In genomic region chr22:50613291-50613981, GRCh38 we compare ENCODE assay signal across 14 cellular contexts. TPM values are rescaled to one million over a fixed set of nuclear protein-coding genes. Genes with fewer than 3 reads are reported as not detected.
DNase-seq lines count a peak whose midpoint lies in the region; ATAC-seq, FAIRE-seq and TF ChIP-seq lines count a peak whose summit lies in the region.
"Had no signal": no experiment of that assay in that cellular context is flagged by ENCODE, and none has a peak within 500 bp of the region (broad histone marks: within the 10 kb centered on the region; RNA-seq: fewer than 3 reads in every experiment).

No MANE protein-coding gene starts in this region.

- H3K27ac Mint-ChIP-seq in activated T-helper 17 cell treated with anti-CD3 and anti-CD28 coated beads, Interleukin-2, amount 50 U/mL, for 72 hours = no peak overlapping the region
- H3K27ac Mint-ChIP-seq: T-cell had no signal

- no peaks in the 10 kb centered on the region for H3K4me1 Mint-ChIP-seq in activated T-helper 17 cell treated with anti-CD3 and anti-CD28 coated beads, Interleukin-2, amount 50 U/mL, for 72 hours

- TF ChIP-seq RAD21 in liver (IDR thresholded peaks at IDR 0.05) = peak in 1 of 2 donors; percentile 65

- no peaks in the 10 kb centered on the region for H3K9me3 Mint-ChIP-seq in activated T-helper 17 cell treated with anti-CD3 and anti-CD28 coated beads, Interleukin-2, amount 50 U/mL, for 72 hours
- H3K9me3 Mint-ChIP-seq: T-cell had no signal

- H3K9ac ChIP-seq in liver (ENCODE audit: low read depth in 1 of 2, low read length in 2 of 2) = peak overlapping the region in 1 of 2 donors; percentile 20
- H3K9ac ChIP-seq: BLaER1 had no signal

- 44% methylated on average over 22 of the region's 22 CpGs for WGBS in liver

- H3K36me3 Mint-ChIP-seq in activated T-helper 17 cell treated with anti-CD3 and anti-CD28 coated beads, Interleukin-2, amount 50 U/mL, for 72 hours (ENCODE audit: low read depth) = no peaks in the 10 kb centered on the region
- H3K36me3 Mint-ChIP-seq: T-cell had no signal

- no peaks in the 10 kb centered on the region for H3K36me3 ChIP-seq in bronchial epithelial cell (ENCODE audit: control insufficient read depth, insufficient read depth, low read length)
- H3K36me3 ChIP-seq in liver (ENCODE audit: control insufficient read depth in 4 of 4, insufficient read depth in 3 of 4, low read depth in 1 of 4, low read length in 3 of 4) = no peaks in the 10 kb centered on the region
- H3K36me3 ChIP-seq: BLaER1 had no signal

- H3K4me3 ChIP-seq in bronchial epithelial cell (ENCODE audit: low read depth, low read length) = no peak overlapping the region
- no peak overlapping the region for H3K4me3 ChIP-seq in liver (ENCODE audit: low read depth in 1 of 3, low read length in 3 of 3)
- H3K4me3 ChIP-seq: BLaER1 had no signal

- H3K27me3 Mint-ChIP-seq in activated T-helper 17 cell treated with anti-CD3 and anti-CD28 coated beads, Interleukin-2, amount 50 U/mL, for 72 hours = peaks cover 7% of the 10 kb centered on the region

- peaks cover 5 to 11% (median 7%) of the 10 kb centered on the region in 4 donors for H3K4me1 ChIP-seq in liver (ENCODE audit: control insufficient read depth in 4 of 4, insufficient read depth in 4 of 4, low read length in 3 of 4)
- H3K4me1 ChIP-seq: BLaER1, foreskin keratinocyte had no signal

- ATAC-seq in HG02981 (IDR thresholded peaks at IDR 0.05; ENCODE audit: unreplicated experiment) = no peak
- ATAC-seq in activated T-helper 17 cell treated with anti-CD3 and anti-CD28 coated beads, Interleukin-2, amount 50 U/mL, for 72 hours (replicated peaks) = no peak

- H3K27ac ChIP-seq in 22Rv1 = peak overlapping the region; percentile 81
- peak overlapping the region; percentile 32 to 70 for H3K27ac ChIP-seq in liver (ENCODE audit: low read depth in 1 of 2, low read length in 2 of 2)
- H3K27ac ChIP-seq: BLaER1, foreskin keratinocyte had no signal

- no peak overlapping the region for H3K4me3 Mint-ChIP-seq in activated T-helper 17 cell treated with anti-CD3 and anti-CD28 coated beads, Interleukin-2, amount 50 U/mL, for 72 hours
- H3K4me3 Mint-ChIP-seq: T-cell had no signal

- peaks cover 2% of the 10 kb centered on the region for H3K27me3 ChIP-seq in bronchial epithelial cell (ENCODE audit: control insufficient read depth, insufficient read depth, low read length)
- H3K27me3 ChIP-seq in liver (ENCODE audit: control insufficient read depth in 4 of 4, insufficient read depth in 4 of 4, low read length in 3 of 4) = no peaks in the 10 kb centered on the region
- H3K27me3 ChIP-seq: foreskin keratinocyte had no signal

- no peaks in the 10 kb centered on the region for H3K9me3 ChIP-seq in liver (ENCODE audit: control insufficient read depth in 4 of 4, low read length in 3 of 4)
- H3K9me3 ChIP-seq: BLaER1 had no signal

- DNase-seq in HuH-7.5 (ENCODE audit: low spot score) = peak; percentile 30
- peak; percentile 18 for DNase-seq in bronchial epithelial cell (ENCODE audit: low read depth)
- DNase-seq in dermis blood vessel endothelial cell = no peak
- no peak for DNase-seq in GM19239 (ENCODE audit: insufficient read length, low spot score)
- DNase-seq: foreskin keratinocyte; NCI-H526 treated with DMSO at 0.1 percent for 48 hours; stimulated activated naive CD4-positive, alpha-beta T cell treated with Interleukin-2 at 50 U/mL for 16 hours; T-cell had no signal

- TF ChIP-seq CTCF in 22Rv1 (IDR thresholded peaks at IDR 0.05) (peak; percentile 53), bronchial epithelial cell (IDR thresholded peaks at IDR 0.05; ENCODE audit: insufficient read depth, low read length, severe bottlenecking) (no peak), liver (IDR thresholded peaks at IDR 0.05; ENCODE audit: low read depth, low read length, missing input control) (no peak)

- FAIRE-seq in bronchial epithelial cell (lab: Jason Lieb, UNC) (no peak), GM19239 (lab: Jason Lieb, UNC) (no peak)

TF ChIP-seq in liver, 16 proteins besides CTCF, POLR2A, EP300 and RAD21 (continues in another document):
- TF ChIP-seq YY1 (IDR thresholded peaks at IDR 0.05) (no peak), HNF4G (IDR thresholded peaks at IDR 0.05) (no peak), FOXA1 (IDR thresholded peaks at IDR 0.05) (peak; percentile 71), RXRA (IDR thresholded peaks at IDR 0.05) (peak; percentile 91 to 95), SP1 (IDR thresholded peaks at IDR 0.05) (peak; percentile 73), ATF3 (IDR thresholded peaks at IDR 0.05) (no peak), TAF1 (conservative IDR thresholded peaks at IDR 0.05) (no peak), EGR1 (IDR thresholded peaks at IDR 0.05; ENCODE audit: low read depth in 2 of 2) (no peak), ZBTB33 (IDR thresholded peaks at IDR 0.05) (no peak), NR2F2 (IDR thresholded peaks at IDR 0.05) (no peak), GABPA (IDR thresholded peaks at IDR 0.05 in 1 of 2, conservative IDR thresholded peaks at IDR 0.05 in 1 of 2) (peak in 1 of 2 donors; percentile 63), HNF4A (conservative IDR thresholded peaks at IDR 0.05) (peak; percentile 27 to 50), MAX (IDR thresholded peaks at IDR 0.05) (no peak)

RNA-seq across cellular contexts. Expression of gene MAPK8IP2, which starts 12.8 kb away (rescaled TPM):
- total RNA-seq in bronchial epithelial cell = 0.53 and 0.77 TPM in 2 replicates
- total RNA-seq in liver = under 1 TPM; 0.09 to 0.17 TPM
- under 1 TPM; 0.04 to 0.37 TPM for polyA plus RNA-seq in liver
- 0.34 and 0.51 TPM in 2 replicates for total RNA-seq in dermis blood vessel endothelial cell
- under 1 TPM; 0.50 to 0.65 TPM for total RNA-seq in activated T-helper 17 cell treated with anti-CD3 and anti-CD28 coated beads, Interleukin-2, amount 50 U/mL, for 72 hours

RNA-seq across cellular contexts. Expression of gene ARSA, which starts 14.5 kb away (rescaled TPM):
- total RNA-seq in bronchial epithelial cell (12.1 and 13.6 TPM in 2 replicates), liver (10 to 100 TPM in 1 of 2 donors, 1 to 10 TPM in 1; 6.8 to 11.4 TPM), dermis blood vessel endothelial cell (24.0 and 30.6 TPM in 2 replicates)
- polyA plus RNA-seq in liver = 10 to 100 TPM; 20.3 to 28.0 TPM
- total RNA-seq in activated T-helper 17 cell treated with anti-CD3 and anti-CD28 coated beads, Interleukin-2, amount 50 U/mL, for 72 hours = 10 to 100 TPM; 23.6 to 28.3 TPM

RNA-seq across cellular contexts. Expression of gene CHKB, which starts 30.8 kb away (rescaled TPM):
- total RNA-seq in bronchial epithelial cell = 27.6 and 34.3 TPM in 2 replicates
- total RNA-seq in liver = 10 to 100 TPM; 18.4 to 24.2 TPM
- polyA plus RNA-seq in liver = 10 to 100 TPM; 17.9 to 22.9 TPM
- total RNA-seq in dermis blood vessel endothelial cell = 34.9 and 50.4 TPM in 2 replicates
- total RNA-seq in activated T-helper 17 cell treated with anti-CD3 and anti-CD28 coated beads, Interleukin-2, amount 50 U/mL, for 72 hours = 10 to 100 TPM; 72.3 to 86.2 TPM

RNA-seq across cellular contexts. Expression of gene CPT1B, which starts 35.2 kb away (rescaled TPM):
- total RNA-seq in bronchial epithelial cell = 3.4 and 8.2 TPM in 2 replicates
- 10 to 100 TPM in 1 of 2 donors, 1 to 10 TPM in 1; 3.0 to 13.6 TPM for total RNA-seq in liver
- 1 to 10 TPM; 4.0 to 5.7 TPM for polyA plus RNA-seq in liver
- 7.5 and 16.3 TPM in 2 replicates for total RNA-seq in dermis blood vessel endothelial cell
- total RNA-seq in activated T-helper 17 cell treated with anti-CD3 and anti-CD28 coated beads, Interleukin-2, amount 50 U/mL, for 72 hours = 10 to 100 TPM; 57.3 to 62.8 TPM

RNA-seq across cellular contexts. Expression of gene SYCE3, which starts 50.7 kb away (rescaled TPM):
- total RNA-seq in bronchial epithelial cell (0.51 and 0.79 TPM in 2 replicates), liver (1 to 10 TPM in 1 of 2 donors, not detected in 1; 2.2 TPM), dermis blood vessel endothelial cell (not detected in 2 replicates)
- polyA plus RNA-seq in liver = under 1 TPM in 1 of 2 donors, not detected in 1; 0.45 TPM
- total RNA-seq in activated T-helper 17 cell treated with anti-CD3 and anti-CD28 coated beads, Interleukin-2, amount 50 U/mL, for 72 hours = 1 to 10 TPM in 1 of 2 donors, under 1 TPM in 1; 0.65 to 2.3 TPM
- total RNA-seq: activated CD8-positive, alpha-beta memory T cell treated with anti-CD3 and anti-CD28 coated beads for 36 hours; foreskin keratinocyte; T-cell had no signal

Comparison
In these comparisons a context has a peak if more than half of its experiments do, and no peak if none do; other contexts are left out.
1. DNase-seq: peak in HuH-7.5 (single experiment) and bronchial epithelial cell (single experiment); none in dermis blood vessel endothelial cell (single experiment) and GM19239 (single experiment).